ENCODE assay signal across 1 cellular context in genomic region chr1:213641312-213641711, GRCh38.
TF ChIP-seq lines count a peak whose summit lies in the region.

No MANE protein-coding gene starts in this region.

TF ChIP-seq in GM12878, 131 proteins besides CTCF, POLR2A, EP300 and RAD21 (continued from another document):
- no peak for TF ChIP-seq ZBTB4 (CRISPR knock-in tag; IDR thresholded peaks at IDR 0.05)
